ENCODE assay signal across 15 cellular contexts in genomic region chrX:41023098-41023497, GRCh38.
DNase-seq lines count a peak whose midpoint lies in the region; ATAC-seq, FAIRE-seq and TF ChIP-seq lines count a peak whose summit lies in the region.
"Had no signal": no experiment of that assay in that cellular context is flagged by ENCODE, and none has a peak within 500 bp of the region (broad histone marks: within the 10 kb centered on the region; RNA-seq: fewer than 3 reads in every experiment).

No MANE protein-coding gene starts in this region.

- H3K9ac ChIP-seq in H1 (replicated peaks in 1 of 4; ENCODE audit: extremely low read depth in 1 of 4, low read depth in 3 of 4, low read length in 3 of 4), result no peak overlapping the region
- H3K9ac ChIP-seq in liver (ENCODE audit: low read depth in 1 of 2, low read length in 2 of 2), result peak overlapping the region in 1 of 2 donors; percentile 31
- H3K9ac ChIP-seq: BLaER1, GM23248 had no signal

- WGBS in H1 (ENCODE audit: extremely low coverage in 1 of 2, insufficient coverage in 1 of 2, insufficient read length in 1 of 2, insufficient replicate concordance in 2 of 2, low coverage in 1 of 2, low lambda C conversion rate in 2 of 2, missing lambda C conversion rate in 1 of 2), 2 experiments, result 97% methylated on average over 3 of the region's 3 CpGs; no CpG with 5 or more reads in 1 of the 2 experiments
- 98% methylated on average over 3 of the region's 3 CpGs for WGBS in liver

- no peak overlapping the region for H3K56ac ChIP-seq in H1 (replicated peaks; ENCODE audit: insufficient read length, low read depth, low read length)

- ATAC-seq in HG02885 (IDR thresholded peaks at IDR 0.05; ENCODE audit: poor library complexity, unreplicated experiment), result no peak

- H3K27me3 ChIP-seq in H1 (replicated peaks in 1 of 4; ENCODE audit: control insufficient read depth in 3 of 4, extremely low read depth in 1 of 4, insufficient read depth in 3 of 4, low read length in 3 of 4) (no peaks in the 10 kb centered on the region), liver (ENCODE audit: control insufficient read depth in 4 of 4, insufficient read depth in 4 of 4, low read length in 3 of 4) (no peaks in the 10 kb centered on the region)

- no peak overlapping the region for H2BK5ac ChIP-seq in H1 (ENCODE audit: low read depth, low read length)

- H4K5ac ChIP-seq in H1 (ENCODE audit: insufficient read length, low read depth, low read length), result no peak overlapping the region

- no peaks in the 10 kb centered on the region for H3K36me3 ChIP-seq in HEK293 (ENCODE audit: control insufficient read depth in 2 of 2, insufficient read depth in 1 of 2, low read length in 2 of 2)
- no peaks in the 10 kb centered on the region; a peak in 1 of 8 replicates for H3K36me3 ChIP-seq in H1 (ENCODE audit: control insufficient read depth in 2 of 4, insufficient read depth in 4 of 4, low read length in 3 of 4)
- no peaks in the 10 kb centered on the region for H3K36me3 ChIP-seq in liver (ENCODE audit: control insufficient read depth in 4 of 4, insufficient read depth in 3 of 4, low read depth in 1 of 4, low read length in 3 of 4)
- H3K36me3 ChIP-seq: BLaER1 had no signal

- H3K4me1 ChIP-seq in HEK293 (ENCODE audit: control insufficient read depth, insufficient read depth, low read length) (peaks cover 7% of the 10 kb centered on the region), H1 (replicated peaks in 1 of 4; ENCODE audit: control insufficient read depth in 3 of 4, insufficient read depth in 4 of 4, low read length in 3 of 4) (peaks cover 0 to 10% (median 5%) of the 10 kb centered on the region in 4 experiments; a peak in 4 of 7 replicates), liver (ENCODE audit: control insufficient read depth in 4 of 4, insufficient read depth in 4 of 4, low read length in 3 of 4) (peaks cover 0 to 6% (median 4%) of the 10 kb centered on the region in 4 donors)
- H3K4me1 ChIP-seq: BLaER1 had no signal

- no peak for TF ChIP-seq EP300 in H1 (IDR thresholded peaks at IDR 0.05; ENCODE audit: borderline replicate concordance in 1 of 2, low read depth in 2 of 2, low read length in 2 of 2)

- no peak overlapping the region for H3K18ac ChIP-seq in H1 (ENCODE audit: extremely low read depth, low read length)

- no peak overlapping the region for H3K23ac ChIP-seq in H1 (ENCODE audit: insufficient read length)

- H3K4me2 ChIP-seq in H1 (ENCODE audit: insufficient read depth in 1 of 2, low read depth in 2 of 2, low read length in 2 of 2), result no peak overlapping the region
- H3K4me2 ChIP-seq: BLaER1 had no signal

- H2BK15ac ChIP-seq in H1 (ENCODE audit: low read length), result no peak overlapping the region

- POLR2A ChIA-PET in HEK293 (lab: Yijun Ruan, JAX) (no interaction called here), H1 (lab: Charles Lee; ENCODE audit: partially characterized antibody) (no interaction called here)

- CTCF ChIA-PET in HEK293 (lab: Yijun Ruan, JAX) (interaction anchor here (0.6 to 0.7 kb wide), 2 partner anchors 11 to 276 kb away, joined by 3 to 4 read pairs; no protein-coding TSS in a partner anchor), H1 (lab: Charles Lee; ENCODE audit: partially characterized antibody) (interaction anchor here (1.0 kb wide), 1 partner anchor 25 kb away, joined by 3 read pairs; no protein-coding TSS in a partner anchor)

- H4K20me1 ChIP-seq in H1 (replicated peaks in 1 of 2; ENCODE audit: control insufficient read depth in 1 of 2, insufficient read depth in 2 of 2, low read length in 2 of 2), result no peaks in the 10 kb centered on the region

- TF ChIP-seq RAD21 in H1 (IDR thresholded peaks at IDR 0.05 in 1 of 2, conservative IDR thresholded peaks at IDR 0.05 in 1 of 2; ENCODE audit: low read depth in 2 of 2, low read length in 2 of 2) (no peak), liver (IDR thresholded peaks at IDR 0.05) (no peak)

- H3K4ac ChIP-seq in H1 (replicated peaks; ENCODE audit: insufficient read length, low read depth, low read length), result no peak overlapping the region

- no peaks in the 10 kb centered on the region for H3K79me1 ChIP-seq in H1 (ENCODE audit: low read depth, low read length)

- TF ChIP-seq CTCF in HEK293 (tag by site-specific recombination; IDR thresholded peaks at IDR 0.05), result no peak
- no peak for TF ChIP-seq CTCF in H1 (IDR thresholded peaks at IDR 0.05; ENCODE audit: control extremely low read depth in 1 of 3, insufficient read depth in 1 of 3, low read depth in 1 of 3, low read length in 3 of 3)
- TF ChIP-seq CTCF in liver (IDR thresholded peaks at IDR 0.05; ENCODE audit: low read depth, low read length, missing input control), result no peak

- TF ChIP-seq POLR2A in H1 (IDR thresholded peaks at IDR 0.05; ENCODE audit: control extremely low read depth in 1 of 2, low read depth in 2 of 2, low read length in 2 of 2), result no peak

- no peak overlapping the region for H4K8ac ChIP-seq in H1 (ENCODE audit: extremely low read depth, insufficient read depth, low read length)

- H2BK12ac ChIP-seq in H1 (ENCODE audit: low read depth, low read length), result no peak overlapping the region

- H3K27ac ChIP-seq in HEK293 (ENCODE audit: extremely low read depth, low read depth, low read length), result no peak overlapping the region
- no peak overlapping the region for H3K27ac ChIP-seq in H1 (ENCODE audit: low read depth, low read length)
- H3K27ac ChIP-seq in liver (ENCODE audit: low read depth in 1 of 2, low read length in 2 of 2), result peak overlapping the region; percentile 48 to 69
- H3K27ac ChIP-seq: BLaER1, GM23248, HL-60 had no signal

- H3K23me2 ChIP-seq in H1 (ENCODE audit: low read depth, low read length), result no peaks in the 10 kb centered on the region

- H3K79me2 ChIP-seq in H1 (ENCODE audit: control insufficient read depth in 1 of 2, insufficient read depth in 2 of 2, low read length in 2 of 2), result no peaks in the 10 kb centered on the region; a peak in 1 of 4 replicates

- H2BK20ac ChIP-seq in H1 (ENCODE audit: low read length), result no peak overlapping the region

- no peak for FAIRE-seq in H1 (lab: Jason Lieb, UNC)
- FAIRE-seq: GM12878, GM18507 had no signal

- H2BK120ac ChIP-seq in H1 (replicated peaks; ENCODE audit: low read depth, low read length), result peak overlapping the region; percentile 92

- no peak overlapping the region for H2AFZ ChIP-seq in H1 (ENCODE audit: low read length)
- H2AFZ ChIP-seq: GM23248 had no signal

- no peak overlapping the region for H2AK5ac ChIP-seq in H1 (ENCODE audit: low read depth, low read length)

- H3K9me3 ChIP-seq in HEK293 (ENCODE audit: control insufficient read depth, insufficient read depth, low read depth, low read length) (no peaks in the 10 kb centered on the region), H1 (ENCODE audit: insufficient read depth in 2 of 2, low read depth in 1 of 2, low read length in 1 of 2) (no peaks in the 10 kb centered on the region), liver (ENCODE audit: control insufficient read depth in 4 of 4, low read length in 3 of 4) (no peaks in the 10 kb centered on the region)
- H3K9me3 ChIP-seq: BLaER1 had no signal

- no peak overlapping the region for H4K91ac ChIP-seq in H1 (replicated peaks; ENCODE audit: insufficient read length, low read length)

- DNase-seq in H1 (ENCODE audit: low read depth in 1 of 2, low spot score in 2 of 2), result no peak
- DNase-seq in HPDE6-E6E7 (ENCODE audit: extremely low spot score), result no peak
- no peak for DNase-seq in NCI-H1092 treated with DMSO at 0.1 percent for 48 hours (lab: John Stamatoyannopoulos, UW)
- DNase-seq: CD8-positive, alpha-beta memory T cell; DMS79; H7; KG1 had no signal

- H3K14ac ChIP-seq in H1 (ENCODE audit: insufficient read length), result no peak overlapping the region

- H3K4me3 ChIP-seq in HEK293 (ENCODE audit: low read depth, low read length) (no peak overlapping the region), H1 (ENCODE audit: extremely low read depth in 1 of 4, insufficient read depth in 2 of 4, low read depth in 3 of 4, low read length in 4 of 4) (no peak overlapping the region), liver (ENCODE audit: low read depth in 1 of 3, low read length in 3 of 3) (no peak overlapping the region)
- H3K4me3 ChIP-seq: BLaER1, GM12878, GM23248 had no signal

TF ChIP-seq in HEK293, 187 proteins besides CTCF, POLR2A, EP300 and RAD21 (continues in another document):
- TF ChIP-seq ZNF121 (tag by site-specific recombination; IDR thresholded peaks at IDR 0.05), result peak; percentile 62; the same call in 1 of the 2 replicates

TF ChIP-seq in H1, 55 proteins besides CTCF, POLR2A, EP300 and RAD21 (continues in another document):
- TF ChIP-seq BCL11A (IDR thresholded peaks at IDR 0.05; ENCODE audit: low read depth in 2 of 2, low read length in 2 of 2), result no peak
- TF ChIP-seq KDM4A (IDR thresholded peaks at IDR 0.05; ENCODE audit: low read depth, low read length, severe bottlenecking), result no peak
- TF ChIP-seq TCF12 (IDR thresholded peaks at IDR 0.05; ENCODE audit: low read depth, low read length), result no peak
- no peak for TF ChIP-seq EZH2 (IDR thresholded peaks at IDR 0.05; ENCODE audit: low read depth, low read length, severe bottlenecking)
- TF ChIP-seq PHF8 (conservative IDR thresholded peaks at IDR 0.05; ENCODE audit: low read depth, low read length), result no peak
- TF ChIP-seq CHD2 (IDR thresholded peaks at IDR 0.05; ENCODE audit: low read length), result no peak
- TF ChIP-seq ASH2L (IDR thresholded peaks at IDR 0.05; ENCODE audit: low read length), result no peak
- no peak for TF ChIP-seq RXRA (IDR thresholded peaks at IDR 0.05; ENCODE audit: insufficient read depth, low read depth, low read length)
- TF ChIP-seq SIX5 (IDR thresholded peaks at IDR 0.05; ENCODE audit: low read depth, low read length), result no peak
- no peak for TF ChIP-seq FOSL1 (IDR thresholded peaks at IDR 0.05; ENCODE audit: insufficient read depth, low read depth, low read length)
- no peak for TF ChIP-seq SP2 (IDR thresholded peaks at IDR 0.05; ENCODE audit: low read length)
- no peak for TF ChIP-seq BACH1 (IDR thresholded peaks at IDR 0.05; ENCODE audit: low read length)

TF ChIP-seq in liver, 16 proteins besides CTCF, POLR2A, EP300 and RAD21 (continues in another document):
- TF ChIP-seq TAF1 (conservative IDR thresholded peaks at IDR 0.05), result no peak
- TF ChIP-seq EGR1 (IDR thresholded peaks at IDR 0.05; ENCODE audit: low read depth in 2 of 2), result no peak
- no peak for TF ChIP-seq NR2F2 (IDR thresholded peaks at IDR 0.05)
- no peak for TF ChIP-seq MAX (IDR thresholded peaks at IDR 0.05)
- no peak for TF ChIP-seq HNF4A (conservative IDR thresholded peaks at IDR 0.05)

Comparison
In these comparisons a context has a peak if more than half of its experiments do, and no peak if none do; other contexts are left out.
1. H3K27ac ChIP-seq: peak in liver (2 of 2); none in HEK293 (single experiment) and H1 (single experiment).